Comparison of ENCODE assay signal across 17 cellular contexts in the genomic region with DNA sequence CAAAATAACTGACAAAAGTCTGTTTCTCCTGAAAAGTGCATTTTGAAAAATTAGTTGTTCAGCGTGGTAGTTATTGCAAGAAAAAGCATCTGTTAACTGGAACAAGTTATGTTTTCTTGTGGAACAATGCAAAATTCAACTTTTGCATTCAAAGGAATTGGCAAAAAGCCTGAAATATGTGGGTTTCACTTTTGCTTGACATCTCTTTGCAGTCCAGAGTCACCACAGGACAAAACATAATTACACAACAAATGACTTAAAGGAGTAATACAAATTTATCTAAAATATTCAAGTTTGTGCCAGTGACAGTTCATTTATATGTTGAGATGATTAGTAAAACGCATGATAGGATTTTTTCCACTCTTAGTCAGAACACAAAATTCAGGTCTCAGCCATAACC.
DNase-seq lines count a peak whose midpoint lies in the region; ATAC-seq and TF ChIP-seq lines count a peak whose summit lies in the region.
"Had no signal": no experiment of that assay in that cellular context is flagged by ENCODE, and none has a peak within 500 bp of the region (broad histone marks: within the 10 kb centered on the region; RNA-seq: fewer than 3 reads in every experiment).

No MANE protein-coding gene starts in this region.

- intact Hi-C loops in dorsolateral prefrontal cortex (cut with DNase I) (no loop called here), lower lobe of right lung (cut with DNase I) (no loop called here)
- intact Hi-C loops in naive thymus-derived CD4-positive, alpha-beta T cell (cut with micrococcal nuclease) = no loop called here

- H4K20me1 ChIP-seq in hepatocyte (ENCODE audit: insufficient read depth, poor library complexity, severe bottlenecking) = no peaks in the 10 kb centered on the region

- peaks cover 0 to 4% (median 0%) of the 10 kb centered on the region in 11 donors for H3K9me3 Mint-ChIP-seq in naive thymus-derived CD4-positive, alpha-beta T cell
- H3K9me3 Mint-ChIP-seq: activated CD4-positive, alpha-beta T cell treated with anti-CD3 and anti-CD28 coated beads, Interleukin-2, amount 10 ng/mL, durations not matched to agents 24 days and 14 days; CD8-positive, alpha-beta T cell had no signal

- no peaks in the 10 kb centered on the region for H3K9me3 ChIP-seq in naive thymus-derived CD4-positive, alpha-beta T cell (ENCODE audit: control insufficient read depth in 2 of 3, low read length in 3 of 3)
- H3K9me3 ChIP-seq in lower lobe of right lung (no peaks in the 10 kb centered on the region), hepatocyte (ENCODE audit: low read depth) (no peaks in the 10 kb centered on the region)
- H3K9me3 ChIP-seq: right lobe of liver had no signal

- no peaks in the 10 kb centered on the region for H3K27me3 ChIP-seq in dorsolateral prefrontal cortex
- no peaks in the 10 kb centered on the region for H3K27me3 ChIP-seq in naive thymus-derived CD4-positive, alpha-beta T cell (ENCODE audit: control insufficient read depth in 2 of 2, insufficient read depth in 2 of 2, low read length in 2 of 2)
- no peaks in the 10 kb centered on the region for H3K27me3 ChIP-seq in lower lobe of right lung (ENCODE audit: low read depth)
- H3K27me3 ChIP-seq in hepatocyte = no peaks in the 10 kb centered on the region
- H3K27me3 ChIP-seq: right lobe of liver had no signal

- peaks cover 3 to 11% (median 6%) of the 10 kb centered on the region in 5 donors for H3K27me3 Mint-ChIP-seq in naive thymus-derived CD4-positive, alpha-beta T cell
- H3K27me3 Mint-ChIP-seq: brain, IgD-negative memory B cell had no signal

- POLR2A ChIA-PET in naive thymus-derived CD4-positive, alpha-beta T cell (lab: Charles Lee) = no interaction called here

- peak; percentile 8 for DNase-seq in GM20000 (ENCODE audit: low spot score)
- DNase-seq in Kasumi-1 (lab: John Stamatoyannopoulos, UW) = peak; percentile 2 to 6
- DNase-seq in dorsolateral prefrontal cortex = no peak
- peak; percentile 6 for DNase-seq in skeletal muscle cell (ENCODE audit: low read depth)
- no peak for DNase-seq in NCI-H2107 (lab: John Stamatoyannopoulos, UW)
- DNase-seq in naive thymus-derived CD4-positive, alpha-beta T cell = no peak
- DNase-seq in lower lobe of right lung = no peak
- no peak for DNase-seq in hepatocyte (ENCODE audit: low spot score)
- DNase-seq: activated CD4-positive, alpha-beta T cell treated with anti-CD3 and anti-CD28 coated beads, Interleukin-2, amount 10 ng/mL, durations not matched to agents 24 days and 14 days; CD8-positive, alpha-beta T cell; hippocampal formation; NCI-H526; right lobe of liver had no signal

- H3K4me1 ChIP-seq in naive thymus-derived CD4-positive, alpha-beta T cell (ENCODE audit: control insufficient read depth in 2 of 2, insufficient read depth in 2 of 2, low read length in 2 of 2) = no peaks in the 10 kb centered on the region
- H3K4me1 ChIP-seq in lower lobe of right lung (no peaks in the 10 kb centered on the region), hepatocyte (ENCODE audit: insufficient read depth) (no peaks in the 10 kb centered on the region)
- H3K4me1 ChIP-seq: right lobe of liver had no signal

- no peaks in the 10 kb centered on the region for H3K9me2 ChIP-seq in hepatocyte (replicated peaks; ENCODE audit: insufficient read depth)

- ATAC-seq in naive thymus-derived CD4-positive, alpha-beta T cell = no peak
- ATAC-seq in lower lobe of right lung = no peak
- ATAC-seq: CD8-positive, alpha-beta T cell; left lobe of liver had no signal

- H3K4me2 ChIP-seq in hepatocyte = no peak overlapping the region

- TF ChIP-seq CTCF in GM20000 (IDR thresholded peaks at IDR 0.05; ENCODE audit: extremely low read depth, missing control alignments) = no peak
- no peak for TF ChIP-seq CTCF in dorsolateral prefrontal cortex (IDR thresholded peaks at IDR 0.05 in 54 of 56, conservative IDR thresholded peaks at IDR 0.05 in 2 of 56; ENCODE audit: low read depth in 1 of 56, partially characterized antibody in 56 of 56)
- TF ChIP-seq CTCF in lower lobe of right lung (IDR thresholded peaks at IDR 0.05) = no peak
- TF ChIP-seq CTCF in hepatocyte (IDR thresholded peaks at IDR 0.05; ENCODE audit: poor library complexity) = no peak

- no peak overlapping the region for H2AFZ ChIP-seq in hepatocyte

- WGBS in hepatocyte (ENCODE audit: low lambda C conversion rate, missing lambda C conversion rate) = 84% methylated on average over 2 of the region's 2 CpGs

- H3K4me3 Mint-ChIP-seq in naive thymus-derived CD4-positive, alpha-beta T cell = no peak overlapping the region
- H3K4me3 Mint-ChIP-seq: activated CD4-positive, alpha-beta T cell treated with anti-CD3 and anti-CD28 coated beads, Interleukin-2, amount 10 ng/mL, durations not matched to agents 24 days and 14 days; CD8-positive, alpha-beta T cell; IgD-negative memory B cell; neural crest cell had no signal

- peaks cover 0 to 5% (median 0%) of the 10 kb centered on the region in 7 donors for H3K4me1 Mint-ChIP-seq in naive thymus-derived CD4-positive, alpha-beta T cell
- H3K4me1 Mint-ChIP-seq: activated CD4-positive, alpha-beta T cell treated with anti-CD3 and anti-CD28 coated beads, Interleukin-2, amount 10 ng/mL, durations not matched to agents 24 days and 14 days; IgD-negative memory B cell had no signal

- CTCF ChIA-PET in naive thymus-derived CD4-positive, alpha-beta T cell (lab: Charles Lee) = no interaction called here

- H3K27ac Mint-ChIP-seq in naive thymus-derived CD4-positive, alpha-beta T cell = no peak overlapping the region
- H3K27ac Mint-ChIP-seq: activated CD4-positive, alpha-beta T cell treated with anti-CD3 and anti-CD28 coated beads, Interleukin-2, amount 10 ng/mL, durations not matched to agents 24 days and 14 days; CD8-positive, alpha-beta T cell; IgD-negative memory B cell had no signal

- no peaks in the 10 kb centered on the region for H3K36me3 Mint-ChIP-seq in naive thymus-derived CD4-positive, alpha-beta T cell
- H3K36me3 Mint-ChIP-seq: brain; CD8-positive, alpha-beta T cell; IgD-negative memory B cell had no signal

- H3K27ac ChIP-seq in dorsolateral prefrontal cortex = peak overlapping the region in 5 of 59 donors; percentile 15 to 57 (median 22)
- H3K27ac ChIP-seq in naive thymus-derived CD4-positive, alpha-beta T cell (ENCODE audit: low read depth, low read length) = no peak overlapping the region
- H3K27ac ChIP-seq in lower lobe of right lung = no peak overlapping the region
- no peak overlapping the region for H3K27ac ChIP-seq in hepatocyte
- H3K27ac ChIP-seq: right lobe of liver had no signal

- H3K79me2 ChIP-seq in hepatocyte = no peaks in the 10 kb centered on the region

- peak overlapping the region in 30 of 59 donors; percentile 0 to 52 (median 20) for H3K4me3 ChIP-seq in dorsolateral prefrontal cortex
- H3K4me3 ChIP-seq in skeletal muscle cell (ENCODE audit: low read depth, low read length) = no peak overlapping the region
- no peak overlapping the region for H3K4me3 ChIP-seq in naive thymus-derived CD4-positive, alpha-beta T cell (ENCODE audit: low read length)
- H3K4me3 ChIP-seq in lower lobe of right lung = no peak overlapping the region
- H3K4me3 ChIP-seq in hepatocyte = no peak overlapping the region
- H3K4me3 ChIP-seq: right lobe of liver had no signal

- no peaks in the 10 kb centered on the region for H3K36me3 ChIP-seq in naive thymus-derived CD4-positive, alpha-beta T cell (ENCODE audit: control insufficient read depth in 2 of 3, insufficient read depth in 3 of 3, low read length in 3 of 3)
- H3K36me3 ChIP-seq in lower lobe of right lung = no peaks in the 10 kb centered on the region
- H3K36me3 ChIP-seq in hepatocyte (replicated peaks; ENCODE audit: insufficient read depth, low read depth) = no peaks in the 10 kb centered on the region
- H3K36me3 ChIP-seq: right lobe of liver had no signal

Comparison
In these comparisons a context has a peak if more than half of its experiments do, and no peak if none do; other contexts are left out.
1. DNase-seq: peak in GM20000 (single experiment), Kasumi-1 (2 of 2) and skeletal muscle cell (single experiment); none in dorsolateral prefrontal cortex (0 of 10), NCI-H2107 (single experiment), naive thymus-derived CD4-positive, alpha-beta T cell (0 of 9), lower lobe of right lung (single experiment) and hepatocyte (single experiment).
2. H3K4me3 ChIP-seq: peak in dorsolateral prefrontal cortex (30 of 59); none in skeletal muscle cell (single experiment), naive thymus-derived CD4-positive, alpha-beta T cell (single experiment), lower lobe of right lung (single experiment) and hepatocyte (single experiment).